12 cellular contexts compared by ENCODE assay signal in the genomic region with DNA sequence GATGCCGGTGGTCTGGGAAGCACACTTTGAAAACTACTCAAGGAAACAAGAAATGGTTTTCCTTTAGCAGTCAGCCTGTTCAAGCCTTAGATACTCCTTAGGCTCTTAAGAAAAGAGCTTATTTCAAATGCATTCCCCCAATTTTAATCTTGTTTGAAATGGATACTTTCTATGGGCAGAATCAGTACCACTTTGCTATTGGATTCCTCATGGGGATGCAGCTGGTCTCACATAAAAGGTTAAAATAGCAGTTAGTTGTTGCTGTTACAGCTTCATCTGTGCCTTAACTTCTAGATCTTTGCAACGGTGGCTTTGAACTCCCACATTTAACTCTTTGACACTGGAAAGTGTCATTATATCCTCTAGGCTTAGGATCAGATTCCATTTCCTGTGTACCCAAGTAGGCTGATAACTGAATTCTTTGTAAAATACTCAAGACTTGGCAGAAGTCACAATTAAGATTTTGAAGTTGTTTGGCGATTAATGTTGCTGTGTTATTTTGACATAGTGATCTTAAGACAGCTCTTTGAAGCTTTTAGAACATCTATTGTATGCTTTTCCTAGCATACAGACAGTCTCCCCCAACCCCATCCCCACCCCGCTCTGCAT. TPM values are rescaled to one million over a fixed set of nuclear protein-coding genes. Genes with fewer than 3 reads are reported as not detected.
DNase-seq lines count a peak whose midpoint lies in the region; ATAC-seq and TF ChIP-seq lines count a peak whose summit lies in the region.
"Had no signal": no experiment of that assay in that cellular context is flagged by ENCODE, and none has a peak within 500 bp of the region (broad histone marks: within the 10 kb centered on the region; RNA-seq: fewer than 3 reads in every experiment).

No MANE protein-coding gene starts in this region.

- ATAC-seq in psoas muscle, result no peak
- no peak for ATAC-seq in HG03571 (IDR thresholded peaks at IDR 0.05; ENCODE audit: unreplicated experiment)
- ATAC-seq: sciatic nerve had no signal

- TF ChIP-seq CTCF in ascending aorta (IDR thresholded peaks at IDR 0.05) (no peak), psoas muscle (IDR thresholded peaks at IDR 0.05) (no peak)

- no peaks in the 10 kb centered on the region for H3K9me3 ChIP-seq in ascending aorta
- no peaks in the 10 kb centered on the region for H3K9me3 ChIP-seq in psoas muscle
- H3K9me3 ChIP-seq: HAP-1 had no signal

- no peaks in the 10 kb centered on the region for H3K4me1 ChIP-seq in ascending aorta
- no peaks in the 10 kb centered on the region for H3K4me1 ChIP-seq in psoas muscle

- peak; percentile 7 for DNase-seq in Daoy (ENCODE audit: low read depth)
- no peak for DNase-seq in ascending aorta (ENCODE audit: low spot score in 2 of 2)
- DNase-seq in psoas muscle, result no peak
- DNase-seq in amniotic stem cell (lab: John Stamatoyannopoulos, UW), result no peak
- DNase-seq in KG1 (lab: John Stamatoyannopoulos, UW), result no peak
- DNase-seq in NCI-H2081 (lab: John Stamatoyannopoulos, UW), result no peak
- DNase-seq: NCI-H226; stimulated activated naive CD4-positive, alpha-beta T cell had no signal

- H3K27me3 ChIP-seq in ascending aorta, result no peaks in the 10 kb centered on the region
- H3K27me3 ChIP-seq in psoas muscle (ENCODE audit: insufficient read depth in 3 of 3, low read length in 2 of 3), result peaks cover 0 to 36% (median 7%) of the 10 kb centered on the region in 3 donors

- intact Hi-C loops in ascending aorta (cut with DNase I) (no loop called here), psoas muscle (cut with DNase I) (loop anchor here (5.0 to 10.0 kb wide), 3 partner anchors 172 to 876 kb away; no protein-coding TSS in a partner anchor)

- H3K4me3 ChIP-seq in ascending aorta (peak overlapping the region; percentile 52 to 66), iPS-11a (ENCODE audit: low read depth, low read length) (peak overlapping the region; percentile 72), psoas muscle (peak overlapping the region; percentile 65)
- H3K4me3 ChIP-seq: HAP-1 had no signal

- 53 to 63% (median 61%) methylated on average over 4 of the region's 4 CpGs for WGBS in psoas muscle, 3 donors

- peaks cover 11 to 56% of the 10 kb centered on the region in 2 donors for H3K36me3 ChIP-seq in ascending aorta
- H3K36me3 ChIP-seq in psoas muscle (ENCODE audit: insufficient read depth in 1 of 2, low read depth in 1 of 2), result peaks cover 0 to 9% of the 10 kb centered on the region in 2 donors

- H3K27ac ChIP-seq in ascending aorta (no peak overlapping the region), psoas muscle (no peak overlapping the region)

RNA-seq across cellular contexts. Expression of gene THBS1, which starts 2.2 kb away (rescaled TPM):
- total RNA-seq in Daoy (2014; rRNA removed; shearing (Covaris generic)), result 567 and 839 TPM in 2 replicates
- total RNA-seq in ascending aorta (725 TPM), psoas muscle (10 to 100 TPM in 3 of 4 donors, 1 to 10 TPM in 1; 9.5 to 40.1 (median 27.1) TPM)
- 1 to 10 TPM; 3.3 to 9.7 (median 4.5) TPM for polyA plus RNA-seq in psoas muscle

Comparison
In these comparisons a context has a peak if more than half of its experiments do, and no peak if none do; other contexts are left out.
1. RNA of gene THBS1, which starts 2.2 kb away (total RNA-seq): 567 to 839 TPM in Daoy and 725 TPM in ascending aorta (single experiment); 9.5 to 40.1 TPM in psoas muscle; every median in the first group is over 10 times any median in the second.
2. Peak in every context shown above with its lines, with median percentiles within 50 percentile points of each other: H3K4me3 ChIP-seq.